Comparison of ENCODE assay signal across 24 cellular contexts in genomic region chr5:41286696-41287095, GRCh38.
"Had no signal": no experiment of that assay in that cellular context is flagged by ENCODE, and none has a peak within 500 bp of the region (broad histone marks: within the 10 kb centered on the region; RNA-seq: fewer than 3 reads in every experiment).

No MANE protein-coding gene starts in this region.

- H3K27ac ChIP-seq: RWPE1, SJSA1 had no signal

- ATAC-seq: HepG2, Panc1, PC-3 had no signal

- H3K27me3 ChIP-seq: MG63 had no signal

- H3K4me3 ChIP-seq: MG63, SJSA1 had no signal

- H3K36me3 ChIP-seq: MG63, SJSA1 had no signal

- H3K9me3 ChIP-seq: MG63, SJSA1, SK-N-SH had no signal

- DNase-seq: IMR-90; Karpas-422; KG1; MG63; NCI-H1092; NCI-H1436; NCI-H187; NCI-H2029; NCI-H2081 treated with DMSO at 0.1 percent for 48 hours; NCI-H2171; NCI-H226; NCI-H446; NCI-H510A; NCI-H524 treated with DMSO at 0.1 percent for 48 hours; NCI-H69; NCI-H774; NK-92 treated with Interleukin-12 subunit alpha and Interleukin-12 subunit beta, amount 100 ng/mL, for 24 hours; PC-3; SIG-M5 had no signal

- H3K4me1 ChIP-seq: SJSA1 had no signal
